Comparison of ENCODE assay signal across 10 cellular contexts in the genomic region with DNA sequence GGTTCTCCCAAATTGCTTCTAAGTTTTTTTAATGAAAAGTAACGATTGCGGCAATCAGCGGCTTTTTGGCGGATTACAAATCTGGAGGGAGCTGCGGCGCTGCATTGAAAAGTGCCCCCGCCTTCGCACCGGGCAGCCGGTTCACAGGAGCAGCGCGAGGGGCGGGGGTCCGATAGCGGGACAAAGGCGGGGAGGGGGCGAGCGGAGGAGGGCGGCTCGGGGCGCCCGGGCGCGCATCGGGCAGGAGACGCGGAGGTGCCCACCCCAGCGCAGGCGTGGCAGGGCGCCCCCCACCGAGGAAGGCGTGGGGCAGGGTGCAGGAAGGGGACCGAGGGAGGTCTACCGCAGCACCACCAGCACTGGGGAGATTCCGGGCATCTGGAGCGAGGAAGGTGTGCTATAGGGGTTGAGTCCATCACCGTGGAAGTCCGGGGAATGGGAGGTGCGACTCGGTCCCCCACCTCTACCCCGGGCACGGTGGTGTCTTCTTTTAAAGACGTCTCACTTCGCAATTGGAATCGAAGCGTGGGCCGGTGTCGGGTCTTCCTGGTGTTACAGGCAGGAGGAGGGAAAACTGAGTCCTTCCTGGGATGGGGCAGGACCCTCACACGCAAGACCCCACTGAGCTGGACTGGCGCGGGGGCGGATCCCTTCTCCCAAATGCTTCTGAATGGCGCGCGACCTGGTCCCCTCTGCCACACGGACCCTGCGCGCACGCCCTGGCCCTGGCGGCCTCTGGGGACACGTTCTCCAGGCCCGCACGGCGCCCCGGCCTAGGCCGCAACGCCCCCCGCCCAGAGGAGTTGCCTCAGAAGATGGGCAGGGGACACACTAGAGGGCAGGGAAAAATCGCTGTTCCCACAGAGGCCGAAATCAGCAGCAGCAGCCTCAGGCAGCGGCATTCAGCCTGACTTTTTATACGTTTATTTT. TPM values are rescaled to one million over a fixed set of nuclear protein-coding genes. Genes with fewer than 3 reads are reported as not detected.
DNase-seq lines count a peak whose midpoint lies in the region; ATAC-seq and TF ChIP-seq lines count a peak whose summit lies in the region.
"Had no signal": no experiment of that assay in that cellular context is flagged by ENCODE, and none has a peak within 500 bp of the region (broad histone marks: within the 10 kb centered on the region; RNA-seq: fewer than 3 reads in every experiment).

No MANE protein-coding gene starts in this region.

- peaks cover 21% of the 10 kb centered on the region for H3K4me1 ChIP-seq in A673 (ENCODE audit: insufficient read depth, low read length, poor library complexity, severe bottlenecking)
- H3K4me1 ChIP-seq in HUES6 (ENCODE audit: control insufficient read depth, insufficient read depth, low read length): peaks cover 53% of the 10 kb centered on the region
- peaks cover 35% of the 10 kb centered on the region for H3K4me1 ChIP-seq in mucosa of descending colon (ENCODE audit: low read depth)

- CTCF ChIA-PET in A673 (lab: Charles Lee): no interaction called here

- POLR2A ChIA-PET in A673 (lab: Charles Lee; ENCODE audit: low non-redundant PET): no interaction called here

- BruUV-seq in A673 (replicated peaks; lab: Mats Ljungman, UMichigan): no TSS peak

- peaks cover 77 to 89% (median 81%) of the 10 kb centered on the region in 3 donors for H3K27me3 Mint-ChIP-seq in naive B cell

- intact Hi-C loops in A673 (cut with micrococcal nuclease; ENCODE audit: unreplicated experiment) (loop anchor here (5.0 to 10.0 kb wide), 2 partner anchors 143 to 955 kb away; a partner anchor contains a TSS), mucosa of descending colon (cut with DNase I, micrococcal nuclease) (loop anchor here in 1 of 2 donors (10.0 kb wide), 2 partner anchors 375 to 405 kb away; no protein-coding TSS in a partner anchor), posterior cingulate gyrus (cut with DNase I) (loop anchor here (5.0 to 10.0 kb wide), 2 partner anchors 48 to 145 kb away; a partner anchor contains a TSS)

- H3K9ac ChIP-seq in HUES6 (ENCODE audit: low read length): no peak overlapping the region

- TF ChIP-seq CTCF in A673 (conservative IDR thresholded peaks at IDR 0.05; ENCODE audit: low read depth, low read length) (no peak), mucosa of descending colon (IDR thresholded peaks at IDR 0.05) (no peak)

- ATAC-seq in naive B cell (ENCODE audit: low read depth in 2 of 2): peak; percentile 13 to 22
- no peak for ATAC-seq in mucosa of descending colon

- H3K27ac Mint-ChIP-seq in naive B cell: peak overlapping the region in 2 of 6 donors; percentile 87 to 92

- H3K4me3 ChIP-seq in A673 (ENCODE audit: low read depth, low read length, poor library complexity, severe bottlenecking) (peak overlapping the region; percentile 38), HUES6 (ENCODE audit: low read depth, low read length) (peak overlapping the region; percentile 53), mucosa of descending colon (no peak overlapping the region)

- H3K27ac ChIP-seq in A673 (ENCODE audit: low read depth, low read length, poor library complexity, severe bottlenecking) (no peak overlapping the region), HUES6 (ENCODE audit: low read depth, low read length) (no peak overlapping the region), cingulate gyrus (ENCODE audit: low read depth, low read length) (peak overlapping the region; percentile 41)

- H3K36me3 Mint-ChIP-seq in naive B cell: peaks cover 4 to 19% of the 10 kb centered on the region in 2 donors

- H3K4me3 Mint-ChIP-seq in naive B cell: peak overlapping the region; percentile 83 to 98 (median 95)

- DNase-seq in A673 (ENCODE audit: low spot score): no peak
- DNase-seq in naive B cell: no peak
- DNase-seq in mucosa of descending colon: no peak
- DNase-seq in dedifferentiated amniotic fluid mesenchymal stem cell (ENCODE audit: extremely low spot score): no peak
- DNase-seq in posterior cingulate gyrus: no peak
- DNase-seq in hypothalamus (lab: John Stamatoyannopoulos, UW): no peak

- H3K4me1 Mint-ChIP-seq in naive B cell: peaks cover 43 to 60% (median 52%) of the 10 kb centered on the region in 3 donors

- H3K27me3 ChIP-seq in A673 (replicated peaks; ENCODE audit: insufficient read depth, low read depth, low read length, poor library complexity) (peaks cover 78% of the 10 kb centered on the region), HUES6 (ENCODE audit: control insufficient read depth, insufficient read depth, low read length) (peaks cover 99% of the 10 kb centered on the region)

- H3K9me3 Mint-ChIP-seq in naive B cell: peaks cover 0 to 4% (median 0%) of the 10 kb centered on the region in 7 donors

- H3K9me3 ChIP-seq in A673 (ENCODE audit: low read depth, low read length, poor library complexity, severe bottlenecking) (no peaks in the 10 kb centered on the region), HUES6 (ENCODE audit: control insufficient read depth, insufficient read depth, low read depth, low read length) (no peaks in the 10 kb centered on the region), mucosa of descending colon (no peaks in the 10 kb centered on the region)

- H3K36me3 ChIP-seq in A673 (ENCODE audit: insufficient read depth, low read length, poor library complexity, severe bottlenecking) (no peaks in the 10 kb centered on the region), HUES6 (ENCODE audit: control insufficient read depth, insufficient read depth, low read length) (no peaks in the 10 kb centered on the region), mucosa of descending colon (ENCODE audit: low read depth) (no peaks in the 10 kb centered on the region)

RNA-seq across cellular contexts. Expression of a gene that starts 44.9 kb away (rescaled TPM):
- total RNA-seq in A673 (2021): 19.7 and 23.8 TPM in 2 replicates
- 10 to 100 TPM; 22.3 to 35.6 (median 32.8) TPM for polyA plus RNA-seq in naive B cell (ENCODE audit: low read depth in 6 of 6)
- 10 to 100 TPM; 24.6 to 67.5 (median 32.1) TPM for total RNA-seq in mucosa of descending colon

RNA-seq across cellular contexts. Expression of a gene that starts 46.3 kb away (rescaled TPM):
- total RNA-seq in A673 (2021): not detected in 2 replicates
- polyA plus RNA-seq in naive B cell (ENCODE audit: low read depth in 6 of 6): not detected
- total RNA-seq in mucosa of descending colon: not detected
- total RNA-seq: myocyte, NCI-H460 had no signal
